ENCODE assay signal across 1 cellular context in the genomic region with DNA sequence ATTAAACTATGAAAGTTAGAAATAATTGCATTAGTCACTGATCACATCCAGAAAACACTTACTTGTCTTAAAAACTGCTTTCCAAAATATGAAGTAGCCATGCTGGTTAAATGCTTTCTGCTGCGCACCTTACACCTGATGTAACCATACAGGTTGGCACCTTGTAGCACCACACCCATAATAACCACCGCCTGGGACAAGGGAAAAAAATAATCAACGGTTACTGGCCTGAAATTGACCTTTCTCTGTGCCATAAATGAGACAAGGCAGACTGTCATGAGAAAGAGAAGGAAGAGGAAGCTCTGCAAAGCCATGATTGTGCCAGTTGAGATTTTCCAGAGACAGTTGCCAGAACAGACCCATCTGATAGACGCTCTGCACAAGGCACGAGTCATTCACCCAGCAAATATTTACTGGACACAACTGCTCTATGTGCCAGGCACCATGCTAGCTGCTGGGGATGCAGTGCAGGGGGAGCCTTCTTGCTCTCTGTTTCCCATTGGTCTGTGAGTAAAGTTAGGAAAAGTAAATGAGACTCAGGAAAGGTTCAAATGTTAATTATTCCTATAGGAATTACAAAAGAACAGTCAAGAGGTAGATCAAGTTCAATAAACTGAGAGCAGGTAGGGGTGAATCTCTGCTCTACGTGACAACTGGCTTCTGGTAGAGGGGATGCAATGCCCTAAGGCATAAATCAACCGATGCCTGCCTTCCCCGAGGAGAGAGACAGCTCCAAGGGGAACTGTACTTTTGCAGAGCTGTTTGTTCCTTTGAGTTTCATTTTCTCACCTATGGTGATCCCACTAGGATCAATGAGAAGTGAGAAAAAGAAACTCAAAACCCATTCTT.
TF ChIP-seq lines count a peak whose summit lies in the region.

No MANE protein-coding gene starts in this region.

TF ChIP-seq in SK-N-SH, 30 proteins besides CTCF, POLR2A, EP300 and RAD21 (continued from another document):
- TF ChIP-seq, protein P1, sequence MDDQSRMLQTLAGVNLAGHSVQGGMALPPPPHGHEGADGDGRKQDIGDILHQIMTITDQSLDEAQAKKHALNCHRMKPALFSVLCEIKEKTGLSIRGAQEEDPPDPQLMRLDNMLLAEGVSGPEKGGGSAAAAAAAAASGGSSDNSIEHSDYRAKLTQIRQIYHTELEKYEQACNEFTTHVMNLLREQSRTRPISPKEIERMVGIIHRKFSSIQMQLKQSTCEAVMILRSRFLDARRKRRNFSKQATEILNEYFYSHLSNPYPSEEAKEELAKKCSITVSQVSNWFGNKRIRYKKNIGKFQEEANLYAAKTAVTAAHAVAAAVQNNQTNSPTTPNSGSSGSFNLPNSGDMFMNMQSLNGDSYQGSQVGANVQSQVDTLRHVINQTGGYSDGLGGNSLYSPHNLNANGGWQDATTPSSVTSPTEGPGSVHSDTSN (IDR thresholded peaks at IDR 0.05), result 0 out of 2 replicates have a peak, but pooled peaks have one; percentile 12
- TF ChIP-seq GATA2 (CRISPR knock-in tag; IDR thresholded peaks at IDR 0.05), result 0 out of 2 replicates have a peak, but pooled peaks have one; percentile 22
- TF ChIP-seq FOXJ3 (CRISPR knock-in tag; IDR thresholded peaks at IDR 0.05), result peak; percentile 73; the same call in 1 of the 2 replicates
